9 cellular contexts compared by ENCODE assay signal in the genomic region with DNA sequence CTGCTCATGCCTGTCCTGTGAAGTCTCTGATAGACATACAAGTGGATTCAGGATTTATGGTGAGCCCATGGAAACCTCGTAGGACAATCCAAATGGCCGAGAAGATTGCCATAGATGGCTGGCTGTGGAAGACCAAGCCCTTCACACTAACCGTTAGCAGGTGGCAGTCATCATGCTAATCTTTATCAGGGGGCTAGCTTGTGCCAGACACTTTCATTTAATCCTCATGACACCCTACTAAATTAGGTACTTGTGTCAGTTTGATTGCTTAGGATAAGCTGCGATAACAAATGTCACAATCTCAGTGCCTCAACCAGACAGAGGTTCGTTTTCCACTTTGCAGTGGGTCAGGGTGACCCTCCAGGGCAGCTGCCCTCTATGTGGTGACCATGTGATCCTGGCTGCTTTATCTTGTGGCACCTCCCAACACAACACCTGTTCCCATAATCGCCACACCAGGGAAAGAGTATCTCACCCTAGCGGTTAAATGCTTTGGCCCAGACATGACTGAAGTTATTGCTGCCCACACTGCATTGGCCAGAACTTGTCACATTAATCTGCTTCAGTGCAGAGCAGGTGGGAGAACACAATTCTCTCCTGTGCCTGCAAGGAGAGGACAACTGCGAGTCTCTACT.
A peak's percentile ranks its signal among the peaks of the same experiment; 100 is the strongest.
DNase-seq lines count a peak whose midpoint lies in the region; ATAC-seq, FAIRE-seq and TF ChIP-seq lines count a peak whose summit lies in the region.
"Had no signal": no experiment of that assay in that cellular context is flagged by ENCODE, and none has a peak within 500 bp of the region (broad histone marks: within the 10 kb centered on the region; RNA-seq: fewer than 3 reads in every experiment).

No MANE protein-coding gene starts in this region.

- H3K79me2 ChIP-seq in H9 (ENCODE audit: insufficient read depth, low read length), result no peaks in the 10 kb centered on the region

- H3K23me2 ChIP-seq in H9 (ENCODE audit: insufficient read length, low read depth, low read length, poor library complexity, severe bottlenecking), result no peaks in the 10 kb centered on the region

- H2BK20ac ChIP-seq in H9 (ENCODE audit: low read depth, low read length, poor library complexity, severe bottlenecking), result no peak overlapping the region

- no peak overlapping the region for H3T11ph ChIP-seq in H9 (ENCODE audit: low read length)

- no peaks in the 10 kb centered on the region for H3K36me3 ChIP-seq in kidney (ENCODE audit: control insufficient read depth in 1 of 2, insufficient read depth in 2 of 2, low read length in 2 of 2)
- H3K36me3 ChIP-seq: uterus had no signal

- H3K23ac ChIP-seq in H9 (ENCODE audit: insufficient read length, low read depth, low read length), result no peak overlapping the region

- H3K4me1 Mint-ChIP-seq in H9, result no peaks in the 10 kb centered on the region

- no peak overlapping the region for H3K27ac Mint-ChIP-seq in H9

- H3K27me3 ChIP-seq in H9 (ENCODE audit: insufficient read depth, low read length), result no peaks in the 10 kb centered on the region
- H3K27me3 ChIP-seq: uterus had no signal

- H3K18ac ChIP-seq in H9 (ENCODE audit: insufficient read length, low read depth, low read length), result no peak overlapping the region

- no peak for ATAC-seq in HG03354 (IDR thresholded peaks at IDR 0.05; ENCODE audit: poor library complexity, severe bottlenecking, unreplicated experiment)
- no peak for ATAC-seq in HG03442 (IDR thresholded peaks at IDR 0.05; ENCODE audit: unreplicated experiment)
- ATAC-seq in GM21526 (IDR thresholded peaks at IDR 0.05; ENCODE audit: low FRiP score, unreplicated experiment), result no peak
- ATAC-seq in GM19351 (IDR thresholded peaks at IDR 0.05; ENCODE audit: unreplicated experiment), result no peak

- no peaks in the 10 kb centered on the region for H4K20me1 ChIP-seq in H9 (ENCODE audit: control insufficient read depth, insufficient read depth, insufficient read length)

- peak overlapping the region in 1 of 2 donors; percentile 61 for H3K4me3 ChIP-seq in kidney (ENCODE audit: low read length in 2 of 2)
- H3K4me3 ChIP-seq: uterus had no signal

- H3K4me3 Mint-ChIP-seq in H9, result no peak overlapping the region

- H4K8ac ChIP-seq in H9 (replicated peaks; ENCODE audit: insufficient read length, low read depth, low read length), result no peak overlapping the region

- no peak for FAIRE-seq in kidney (lab: Jason Lieb, UNC)

- no peak overlapping the region for H4K5ac ChIP-seq in H9 (ENCODE audit: insufficient read length, low read depth, low read length)

- H2BK120ac ChIP-seq in H9 (ENCODE audit: low read depth, low read length, poor library complexity, severe bottlenecking), result no peak overlapping the region

- H3K27ac ChIP-seq in C4-2B, result no peak overlapping the region
- H3K27ac ChIP-seq in H9 (ENCODE audit: insufficient read length, low read depth, low read length), result no peak overlapping the region
- peak overlapping the region in 1 of 2 donors; percentile 38 for H3K27ac ChIP-seq in kidney (ENCODE audit: low read depth in 2 of 2, low read length in 2 of 2)

- H3K14ac ChIP-seq in H9 (ENCODE audit: insufficient read depth, low read length), result no peak overlapping the region

- intact Hi-C loops in kidney (cut with DNase I), result no loop called here

- H3K36me3 Mint-ChIP-seq in H9 (ENCODE audit: insufficient read depth in 1 of 3, low read depth in 3 of 3), result no peaks in the 10 kb centered on the region

- no peaks in the 10 kb centered on the region for H3K4me1 ChIP-seq in H9 (ENCODE audit: insufficient read depth, low read length)
- no peaks in the 10 kb centered on the region for H3K4me1 ChIP-seq in kidney (ENCODE audit: control insufficient read depth in 1 of 2, insufficient read depth in 1 of 2, low read depth in 1 of 2, low read length in 2 of 2)
- H3K4me1 ChIP-seq: uterus had no signal

- no peak overlapping the region for H2AK5ac ChIP-seq in H9 (ENCODE audit: insufficient read length, low read length)

- H3K56ac ChIP-seq in H9 (ENCODE audit: insufficient read length, low read depth, low read length), result no peak overlapping the region

- peak; percentile 42 for DNase-seq in H9
- DNase-seq in SW480 (ENCODE audit: low spot score), result peak; percentile 12
- no peak for DNase-seq in kidney

- H4K91ac ChIP-seq in H9 (ENCODE audit: insufficient read length, low read depth, low read length), result no peak overlapping the region

- no peak overlapping the region for H2AFZ ChIP-seq in H9 (ENCODE audit: low read length)

- no peak overlapping the region for H2BK15ac ChIP-seq in H9 (ENCODE audit: low read depth, low read length)

- H3K27me3 Mint-ChIP-seq in H9 (ENCODE audit: low read depth), result peaks cover 5% of the 10 kb centered on the region

- H2BK12ac ChIP-seq in H9 (ENCODE audit: insufficient read length, low read depth, low read length), result no peak overlapping the region

- no peaks in the 10 kb centered on the region for H3K9me3 Mint-ChIP-seq in H9

- H3K79me1 ChIP-seq in H9 (ENCODE audit: insufficient read depth, low read depth, low read length, poor library complexity, severe bottlenecking), result no peaks in the 10 kb centered on the region

- WGBS in H9 (ENCODE audit: extremely low coverage, insufficient read length, low lambda C conversion rate), result no CpG with 5 or more reads among the region's 8 CpGs

- H3K9me3 ChIP-seq in H9 (ENCODE audit: control insufficient read depth, low read depth, low read length) (no peaks in the 10 kb centered on the region), kidney (ENCODE audit: control insufficient read depth in 1 of 2, low read length in 2 of 2) (no peaks in the 10 kb centered on the region)
- H3K9me3 ChIP-seq: uterus had no signal

- H2BK5ac ChIP-seq in H9 (ENCODE audit: insufficient read length, low read length), result no peak overlapping the region

- TF ChIP-seq CTCF in C4-2B (conservative IDR thresholded peaks at IDR 0.05) (peak; percentile 29), H9 (conservative IDR thresholded peaks at IDR 0.05) (peak; percentile 58), kidney (IDR thresholded peaks at IDR 0.05; ENCODE audit: borderline replicate concordance, extremely low read depth, insufficient read depth) (peak; percentile 28)

- no peak overlapping the region for H3K9ac ChIP-seq in H9 (ENCODE audit: extremely low read depth, insufficient read length, low read length)
- no peak overlapping the region for H3K9ac ChIP-seq in kidney (ENCODE audit: low read length in 2 of 2)

- no peak overlapping the region for H3K4ac ChIP-seq in H9 (ENCODE audit: low read depth, low read length)

- no peak overlapping the region for H3K4me2 ChIP-seq in H9 (ENCODE audit: insufficient read depth, insufficient read length, low read length)
